ENCODE assay signal across 9 cellular contexts in the genomic region with DNA sequence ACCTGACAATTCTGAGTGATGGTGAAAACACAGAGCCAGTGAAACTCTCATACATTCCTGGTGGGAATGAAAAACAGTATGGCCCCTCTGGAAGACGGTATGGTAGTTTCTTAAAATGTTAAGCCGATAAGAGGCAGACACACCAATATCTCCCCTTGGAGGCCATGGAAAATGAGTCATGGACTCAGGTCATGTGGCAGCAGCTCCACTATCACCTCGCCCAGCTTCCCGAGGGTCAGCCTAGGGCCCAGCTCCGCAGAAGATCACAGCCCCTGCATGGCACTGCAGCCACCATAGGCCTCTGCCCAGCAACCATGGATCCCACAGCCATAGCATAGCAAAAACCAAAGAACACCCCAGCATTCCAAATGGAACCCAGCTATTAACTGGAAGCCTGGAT. TPM values are rescaled to one million over a fixed set of nuclear protein-coding genes. Genes with fewer than 3 reads are reported as not detected.
"Had no signal": no experiment of that assay in that cellular context is flagged by ENCODE, and none has a peak within 500 bp of the region (broad histone marks: within the 10 kb centered on the region; RNA-seq: fewer than 3 reads in every experiment).

No MANE protein-coding gene starts in this region.

- ATAC-seq: GM23338 had no signal

- H3K4me3 ChIP-seq: GM23338 had no signal

- H3K4me2 ChIP-seq: GM23338 had no signal

- H2AFZ ChIP-seq: GM23338 had no signal

- DNase-seq: H9, HCEC 1CT, IMR-90, KBM-7 had no signal

- FAIRE-seq: H1, H54, HTR-8/SVneo had no signal

RNA-seq across cellular contexts. Expression of a gene that starts 21.4 kb away (rescaled TPM):
- total RNA-seq: GM23338, H1, H9, HT-29, IMR-90 had no signal
- polyA plus RNA-seq: GM23338, H1, IMR-90 had no signal

RNA-seq across cellular contexts. Expression of a gene that starts 25.8 kb away (rescaled TPM):
- total RNA-seq: GM23338, H1, H9, HT-29, IMR-90 had no signal
- polyA plus RNA-seq: GM23338, H1, IMR-90 had no signal

RNA-seq across cellular contexts. Expression of a gene that starts 40.1 kb away (rescaled TPM):
- total RNA-seq: GM23338, H1, H9, HT-29, IMR-90 had no signal
- polyA plus RNA-seq: GM23338, H1, IMR-90 had no signal
